In genomic region chr6:14354919-14355572, GRCh38 we compare ENCODE assay signal across 9 cellular contexts.
DNase-seq lines count a peak whose midpoint lies in the region; ATAC-seq and TF ChIP-seq lines count a peak whose summit lies in the region.
"Had no signal": no experiment of that assay in that cellular context is flagged by ENCODE, and none has a peak within 500 bp of the region (broad histone marks: within the 10 kb centered on the region; RNA-seq: fewer than 3 reads in every experiment).

No MANE protein-coding gene starts in this region.

- no peak overlapping the region for H3K4me3 Mint-ChIP-seq in activated CD8-positive, alpha-beta T cell treated with anti-CD3 and anti-CD28 coated beads for 36 hours
- no peak overlapping the region for H3K4me3 Mint-ChIP-seq in activated CD8-positive, alpha-beta T cell treated with anti-CD3 and anti-CD28 coated beads, Interleukin-2, amount 10 ng/mL, durations not matched to agents 7 days and 5 days
- no peak overlapping the region for H3K4me3 Mint-ChIP-seq in activated T-helper 2 cell treated with anti-CD3 and anti-CD28 coated beads, Interferon-gamma antibody, Interleukin-2, Interleukin-4, amounts not matched to agents 10 μg/mL and 5 μg/mL and 100 μg/mL, durations not matched to agents 14 hours and 24 hours and 36 hours (ENCODE audit: low read depth)
- H3K4me3 Mint-ChIP-seq in CD8-positive, alpha-beta memory T cell, result no peak overlapping the region

- peaks cover 2% of the 10 kb centered on the region for H3K9me3 Mint-ChIP-seq in activated CD8-positive, alpha-beta T cell treated with anti-CD3 and anti-CD28 coated beads for 36 hours
- H3K9me3 Mint-ChIP-seq in activated CD8-positive, alpha-beta T cell treated with anti-CD3 and anti-CD28 coated beads, Interleukin-2, amount 10 ng/mL, durations not matched to agents 7 days and 5 days (ENCODE audit: insufficient read depth), result no peaks in the 10 kb centered on the region
- H3K9me3 Mint-ChIP-seq in activated T-helper 2 cell treated with anti-CD3 and anti-CD28 coated beads, Interferon-gamma antibody, Interleukin-2, Interleukin-4, amounts not matched to agents 10 μg/mL and 5 μg/mL and 100 μg/mL, durations not matched to agents 14 hours and 24 hours and 36 hours, result peaks cover 16% of the 10 kb centered on the region
- peaks cover 0 to 1% (median 0%) of the 10 kb centered on the region in 5 donors for H3K9me3 Mint-ChIP-seq in CD8-positive, alpha-beta memory T cell

- peaks cover 25% of the 10 kb centered on the region for H3K4me1 Mint-ChIP-seq in activated CD8-positive, alpha-beta T cell treated with anti-CD3 and anti-CD28 coated beads for 36 hours (ENCODE audit: low read depth)
- peaks cover 22% of the 10 kb centered on the region for H3K4me1 Mint-ChIP-seq in activated CD8-positive, alpha-beta T cell treated with anti-CD3 and anti-CD28 coated beads, Interleukin-2, amount 10 ng/mL, durations not matched to agents 7 days and 5 days (ENCODE audit: low read depth)
- H3K4me1 Mint-ChIP-seq in activated T-helper 2 cell treated with anti-CD3 and anti-CD28 coated beads, Interferon-gamma antibody, Interleukin-2, Interleukin-4, amounts not matched to agents 10 μg/mL and 5 μg/mL and 100 μg/mL, durations not matched to agents 14 hours and 24 hours and 36 hours (ENCODE audit: low read depth), result peaks cover 28% of the 10 kb centered on the region
- no peaks in the 10 kb centered on the region for H3K4me1 Mint-ChIP-seq in CD8-positive, alpha-beta memory T cell

- CTCF ChIA-PET in activated CD8-positive, alpha-beta T cell treated with anti-CD3 and anti-CD28 coated beads for 36 hours (lab: Charles Lee), result no interaction called here
- CTCF ChIA-PET in activated CD8-positive, alpha-beta T cell treated with anti-CD3 and anti-CD28 coated beads, Interleukin-2, amount 10 ng/mL, durations not matched to agents 7 days and 5 days (lab: Charles Lee), result interaction anchor here (0.8 kb wide), 1 partner anchor 11 kb away, joined by 3 read pairs; no protein-coding TSS in a partner anchor
- CTCF ChIA-PET in CD8-positive, alpha-beta memory T cell (lab: Charles Lee), result no interaction called here

- H3K27ac Mint-ChIP-seq in activated CD8-positive, alpha-beta T cell treated with anti-CD3 and anti-CD28 coated beads for 36 hours, result no peak overlapping the region
- H3K27ac Mint-ChIP-seq in activated CD8-positive, alpha-beta T cell treated with anti-CD3 and anti-CD28 coated beads, Interleukin-2, amount 10 ng/mL, durations not matched to agents 7 days and 5 days, result no peak overlapping the region
- peak overlapping the region; percentile 54 for H3K27ac Mint-ChIP-seq in activated T-helper 2 cell treated with anti-CD3 and anti-CD28 coated beads, Interferon-gamma antibody, Interleukin-2, Interleukin-4, amounts not matched to agents 10 μg/mL and 5 μg/mL and 100 μg/mL, durations not matched to agents 14 hours and 24 hours and 36 hours
- no peak overlapping the region for H3K27ac Mint-ChIP-seq in CD8-positive, alpha-beta memory T cell

- peak; percentile 51 for ATAC-seq in activated CD8-positive, alpha-beta T cell treated with anti-CD3 and anti-CD28 coated beads for 36 hours
- no peak for ATAC-seq in activated CD8-positive, alpha-beta T cell treated with anti-CD3 and anti-CD28 coated beads, Interleukin-2, amount 10 ng/mL, durations not matched to agents 7 days and 5 days
- ATAC-seq in lower lobe of right lung (no peak), GM21390 (IDR thresholded peaks at IDR 0.05; ENCODE audit: unreplicated experiment) (no peak)

- H3K27me3 ChIP-seq in lower lobe of right lung (ENCODE audit: low read depth), result no peaks in the 10 kb centered on the region
- no peaks in the 10 kb centered on the region for H3K27me3 ChIP-seq in transverse colon
- no peaks in the 10 kb centered on the region for H3K27me3 ChIP-seq in CD8-positive, alpha-beta memory T cell (ENCODE audit: insufficient read depth, low read length, poor library complexity, severe bottlenecking)

- no peaks in the 10 kb centered on the region for H3K27me3 Mint-ChIP-seq in activated CD8-positive, alpha-beta T cell treated with anti-CD3 and anti-CD28 coated beads for 36 hours
- H3K27me3 Mint-ChIP-seq in activated CD8-positive, alpha-beta T cell treated with anti-CD3 and anti-CD28 coated beads, Interleukin-2, amount 10 ng/mL, durations not matched to agents 7 days and 5 days (ENCODE audit: low read depth), result peaks cover 8% of the 10 kb centered on the region
- H3K27me3 Mint-ChIP-seq in activated T-helper 2 cell treated with anti-CD3 and anti-CD28 coated beads, Interferon-gamma antibody, Interleukin-2, Interleukin-4, amounts not matched to agents 10 μg/mL and 5 μg/mL and 100 μg/mL, durations not matched to agents 14 hours and 24 hours and 36 hours (ENCODE audit: low read depth), result no peaks in the 10 kb centered on the region
- peaks cover 0 to 6% of the 10 kb centered on the region in 2 donors for H3K27me3 Mint-ChIP-seq in CD8-positive, alpha-beta memory T cell

- TF ChIP-seq POLR2A in transverse colon (IDR thresholded peaks at IDR 0.05), result no peak

- no peaks in the 10 kb centered on the region for H3K36me3 Mint-ChIP-seq in activated CD8-positive, alpha-beta T cell treated with anti-CD3 and anti-CD28 coated beads for 36 hours (ENCODE audit: low read depth)
- no peaks in the 10 kb centered on the region for H3K36me3 Mint-ChIP-seq in activated CD8-positive, alpha-beta T cell treated with anti-CD3 and anti-CD28 coated beads, Interleukin-2, amount 10 ng/mL, durations not matched to agents 7 days and 5 days (ENCODE audit: low read depth)
- no peaks in the 10 kb centered on the region for H3K36me3 Mint-ChIP-seq in activated T-helper 2 cell treated with anti-CD3 and anti-CD28 coated beads, Interferon-gamma antibody, Interleukin-2, Interleukin-4, amounts not matched to agents 10 μg/mL and 5 μg/mL and 100 μg/mL, durations not matched to agents 14 hours and 24 hours and 36 hours (ENCODE audit: low read depth)
- no peaks in the 10 kb centered on the region for H3K36me3 Mint-ChIP-seq in CD8-positive, alpha-beta memory T cell

- peak; percentile 62 for DNase-seq in activated CD8-positive, alpha-beta T cell treated with anti-CD3 and anti-CD28 coated beads for 36 hours
- DNase-seq in activated CD8-positive, alpha-beta T cell treated with anti-CD3 and anti-CD28 coated beads, Interleukin-2, amount 10 ng/mL, durations not matched to agents 7 days and 5 days, result no peak
- no peak for DNase-seq in activated T-helper 2 cell treated with anti-CD3 and anti-CD28 coated beads, Interferon-gamma antibody, Interleukin-2, Interleukin-4, amounts not matched to agents 10 μg/mL and 5 μg/mL and 100 μg/mL, durations not matched to agents 14 hours and 24 hours and 36 hours (ENCODE audit: low spot score)
- DNase-seq in lower lobe of right lung (peak; percentile 62), transverse colon (peak; percentile 32), NCI-H526 (lab: John Stamatoyannopoulos, UW) (no peak)
- DNase-seq in CD8-positive, alpha-beta memory T cell, result no peak
- DNase-seq: COR-L47 had no signal

- WGBS in transverse colon (ENCODE audit: low coverage in 1 of 2), 2 donors, result 55 to 57% methylated on average over 5 of the region's 5 CpGs

- no peak for TF ChIP-seq EP300 in transverse colon (IDR thresholded peaks at IDR 0.05; ENCODE audit: low read depth)

- H3K4me1 ChIP-seq in lower lobe of right lung, result peaks cover 6% of the 10 kb centered on the region
- peaks cover 0 to 4% (median 1%) of the 10 kb centered on the region in 4 donors for H3K4me1 ChIP-seq in transverse colon
- H3K4me1 ChIP-seq in CD8-positive, alpha-beta memory T cell (ENCODE audit: insufficient read depth, low read length), result no peaks in the 10 kb centered on the region

- in situ Hi-C loops in transverse colon (cut with MboI; ENCODE audit: low pct_ligation_motif_present in 1 of 4, low pct_unique_long_range_greater_than_20kb in 1 of 4, low sequenced_read_pairs in 3 of 4), result no loop called here

- H3K36me3 ChIP-seq in lower lobe of right lung (no peaks in the 10 kb centered on the region), transverse colon (no peaks in the 10 kb centered on the region)
- no peaks in the 10 kb centered on the region for H3K36me3 ChIP-seq in CD8-positive, alpha-beta memory T cell (ENCODE audit: insufficient read depth, low read length)

- H3K27ac ChIP-seq in lower lobe of right lung (no peak overlapping the region), transverse colon (no peak overlapping the region)
- no peak overlapping the region for H3K27ac ChIP-seq in CD8-positive, alpha-beta memory T cell (ENCODE audit: low read depth, low read length)

- H3K4me3 ChIP-seq in lower lobe of right lung (no peak overlapping the region), transverse colon (no peak overlapping the region)
- H3K4me3 ChIP-seq in CD8-positive, alpha-beta memory T cell (ENCODE audit: low read length), result no peak overlapping the region

- POLR2A ChIA-PET in activated CD8-positive, alpha-beta T cell treated with anti-CD3 and anti-CD28 coated beads for 36 hours (lab: Charles Lee), result no interaction called here
- POLR2A ChIA-PET in activated CD8-positive, alpha-beta T cell treated with anti-CD3 and anti-CD28 coated beads, Interleukin-2, amount 10 ng/mL, durations not matched to agents 7 days and 5 days (lab: Charles Lee), result no interaction called here
- POLR2A ChIA-PET in CD8-positive, alpha-beta memory T cell (lab: Charles Lee), result no interaction called here

- intact Hi-C loops in activated CD8-positive, alpha-beta T cell treated with anti-CD3 and anti-CD28 coated beads for 36 hours (cut with micrococcal nuclease), result no loop called here
- intact Hi-C loops in activated T-helper 2 cell treated with anti-CD3 and anti-CD28 coated beads, Interferon-gamma antibody, Interleukin-2, Interleukin-4, amounts not matched to agents 10 μg/mL and 5 μg/mL and 100 μg/mL, durations not matched to agents 14 hours and 24 hours and 36 hours (cut with micrococcal nuclease), result no loop called here
- intact Hi-C loops in lower lobe of right lung (cut with DNase I) (no loop called here), transverse colon (cut with DNase I; ENCODE audit: low total_unique reads) (no loop called here)

- no peak for TF ChIP-seq CTCF in activated CD8-positive, alpha-beta T cell treated with anti-CD3 and anti-CD28 coated beads for 36 hours (IDR thresholded peaks at IDR 0.05)
- TF ChIP-seq CTCF in lower lobe of right lung (IDR thresholded peaks at IDR 0.05) (no peak), transverse colon (IDR thresholded peaks at IDR 0.05) (no peak)

- H3K9me3 ChIP-seq in lower lobe of right lung, result peaks cover 6% of the 10 kb centered on the region
- no peaks in the 10 kb centered on the region for H3K9me3 ChIP-seq in transverse colon
- no peaks in the 10 kb centered on the region for H3K9me3 ChIP-seq in CD8-positive, alpha-beta memory T cell (ENCODE audit: low read length)

Comparison
In these comparisons a context has a peak if more than half of its experiments do, and no peak if none do; other contexts are left out.
1. DNase-seq: peak in activated CD8-positive, alpha-beta T cell treated with anti-CD3 and anti-CD28 coated beads for 36 hours (single experiment), lower lobe of right lung (single experiment) and transverse colon (single experiment); none in activated CD8-positive, alpha-beta T cell treated with anti-CD3 and anti-CD28 coated beads, Interleukin-2, amount 10 ng/mL, durations not matched to agents 7 days and 5 days (single experiment), activated T-helper 2 cell treated with anti-CD3 and anti-CD28 coated beads, Interferon-gamma antibody, Interleukin-2, Interleukin-4, amounts not matched to agents 10 μg/mL and 5 μg/mL and 100 μg/mL, durations not matched to agents 14 hours and 24 hours and 36 hours (single experiment), CD8-positive, alpha-beta memory T cell (0 of 5) and NCI-H526 (0 of 2).